ENCODE assay signal across 16 cellular contexts in genomic region chr6:10690651-10691445, GRCh38. TPM values are rescaled to one million over a fixed set of nuclear protein-coding genes. Genes with fewer than 3 reads are reported as not detected.
DNase-seq lines count a peak whose midpoint lies in the region; ATAC-seq and TF ChIP-seq lines count a peak whose summit lies in the region.
"Had no signal": no experiment of that assay in that cellular context is flagged by ENCODE, and none has a peak within 500 bp of the region (broad histone marks: within the 10 kb centered on the region; RNA-seq: fewer than 3 reads in every experiment).

No MANE protein-coding gene starts in this region.

- H3K9me3 ChIP-seq in breast epithelium (no peaks in the 10 kb centered on the region), mammary epithelial cell (replicated peaks; ENCODE audit: insufficient read depth, low read length) (no peaks in the 10 kb centered on the region), esophagus (ENCODE audit: control insufficient read depth in 2 of 2, insufficient read depth in 1 of 2, low read depth in 1 of 2, low read length in 1 of 2) (no peaks in the 10 kb centered on the region), upper lobe of left lung (no peaks in the 10 kb centered on the region)
- H3K9me3 ChIP-seq: body of pancreas, pancreas had no signal

- peak overlapping the region; percentile 55 to 70 for H3K27ac ChIP-seq in breast epithelium
- H3K27ac ChIP-seq in mammary epithelial cell (ENCODE audit: insufficient read depth, low read depth, low read length): no peak overlapping the region
- H3K27ac ChIP-seq in esophagus (ENCODE audit: low read depth in 2 of 2, low read length in 1 of 2): peak overlapping the region; percentile 85 to 87
- H3K27ac ChIP-seq in upper lobe of left lung: peak overlapping the region in 3 of 4 donors; percentile 15 to 46 (median 16)
- H3K27ac ChIP-seq: GM23248 had no signal

- DNase-seq in breast epithelium (ENCODE audit: low spot score in 2 of 2) (no peak), mammary epithelial cell (no peak), NCI-H748 treated with DMSO at 0.1 percent for 48 hours (lab: John Stamatoyannopoulos, UW) (peak; percentile 93), upper lobe of left lung (no peak), Right ventricle myocardium superior (no peak)
- DNase-seq in NK-92 treated with Interleukin-12 subunit alpha and Interleukin-12 subunit beta, amount 100 ng/mL, for 24 hours (lab: John Stamatoyannopoulos, UW): no peak
- DNase-seq: ACHN; activated CD4-positive, alpha-beta T cell treated with anti-CD3 and anti-CD28 coated beads, Interleukin-2, amount 50 U/mL, for 48 hours; body of pancreas; GM23248; MM.1S; pancreas; stimulated activated CD4-positive, alpha-beta T cell treated with anti-CD3 and anti-CD28 coated beads, Interleukin-2, amount 100 ng/mL, for 24 hours; T-helper 17 cell had no signal

- in situ Hi-C loops in mammary epithelial cell (cut with MboI; ENCODE audit: low sequenced_read_pairs in 2 of 2): loop anchor here in 1 of 2 donors (10.0 kb wide), 1 partner anchor 176 kb away; no protein-coding TSS in a partner anchor

- intact Hi-C loops in breast epithelium (cut with DNase I; ENCODE audit: low total_unique reads) (no loop called here), mammary epithelial cell (cut with micrococcal nuclease) (no loop called here), Right ventricle myocardium superior (cut with DNase I) (no loop called here)

- TF ChIP-seq CTCF in breast epithelium (IDR thresholded peaks at IDR 0.05) (no peak), mammary epithelial cell (conservative IDR thresholded peaks at IDR 0.05 in 1 of 2, IDR thresholded peaks at IDR 0.05 in 1 of 2; ENCODE audit: extremely low read depth in 1 of 2, insufficient read depth in 1 of 2, low read depth in 1 of 2, low read length in 2 of 2) (no peak), upper lobe of left lung (IDR thresholded peaks at IDR 0.05) (no peak)

- H4K20me1 ChIP-seq in mammary epithelial cell (ENCODE audit: insufficient read depth, low read length): no peaks in the 10 kb centered on the region

- WGBS in mammary epithelial cell (ENCODE audit: low coverage, missing lambda C conversion rate): 71% methylated on average over 7 of the region's 15 CpGs
- 51 to 58% methylated on average over 15 of the region's 15 CpGs for WGBS in esophagus, 2 donors
- 52 to 55% methylated on average over 15 of the region's 15 CpGs for WGBS in upper lobe of left lung, 2 donors

- H3K9ac ChIP-seq in mammary epithelial cell (ENCODE audit: insufficient read depth, low read length): no peak overlapping the region
- H3K9ac ChIP-seq: GM23248 had no signal

- BruUV-seq in mammary epithelial cell (replicated peaks; lab: Mats Ljungman, UMichigan): no TSS peak

- no peak for TF ChIP-seq POLR2A in breast epithelium (IDR thresholded peaks at IDR 0.05)
- no peak for TF ChIP-seq POLR2A in upper lobe of left lung (IDR thresholded peaks at IDR 0.05)

- CTCF ChIA-PET in mammary epithelial cell (lab: Charles Lee; ENCODE audit: low non-redundant PET): no interaction called here

- no peak for ATAC-seq in upper lobe of left lung (ENCODE audit: low FRiP score in 2 of 2)
- ATAC-seq in HG03565 (IDR thresholded peaks at IDR 0.05; ENCODE audit: unreplicated experiment): no peak
- no peak for ATAC-seq in Right ventricle myocardium superior (ENCODE audit: poor library complexity)
- ATAC-seq: body of pancreas, pancreas, T-helper 17 cell had no signal

- H3K36me3 ChIP-seq in breast epithelium (no peaks in the 10 kb centered on the region), mammary epithelial cell (ENCODE audit: insufficient read depth, low read length) (no peaks in the 10 kb centered on the region), esophagus (ENCODE audit: control insufficient read depth in 2 of 2, insufficient read depth in 2 of 2, low read length in 1 of 2) (no peaks in the 10 kb centered on the region), upper lobe of left lung (no peaks in the 10 kb centered on the region)
- H3K36me3 ChIP-seq: pancreas had no signal

- H3K4me3 ChIP-seq in breast epithelium (no peak overlapping the region), mammary epithelial cell (replicated peaks in 1 of 3; ENCODE audit: insufficient read depth in 1 of 3, low read depth in 2 of 3, low read length in 3 of 3) (no peak overlapping the region), esophagus (ENCODE audit: low read depth in 1 of 2, low read length in 2 of 2) (peak overlapping the region in 1 of 2 donors; percentile 44), upper lobe of left lung (peak overlapping the region in 1 of 4 donors; percentile 7)
- H3K4me3 ChIP-seq: body of pancreas, GM23248, pancreas had no signal

- no peak for TF ChIP-seq EP300 in upper lobe of left lung (IDR thresholded peaks at IDR 0.05)

- H3K79me2 ChIP-seq in mammary epithelial cell (ENCODE audit: insufficient read depth, low read length): peaks cover 30% of the 10 kb centered on the region

- no peak overlapping the region for H2AFZ ChIP-seq in mammary epithelial cell (ENCODE audit: low read depth, low read length)
- H2AFZ ChIP-seq: GM23248 had no signal

- H3K27me3 ChIP-seq in breast epithelium (no peaks in the 10 kb centered on the region), mammary epithelial cell (ENCODE audit: insufficient read depth, low read length) (no peaks in the 10 kb centered on the region), esophagus (ENCODE audit: control insufficient read depth in 1 of 2, insufficient read depth in 2 of 2, low read length in 2 of 2) (no peaks in the 10 kb centered on the region), upper lobe of left lung (no peaks in the 10 kb centered on the region)
- H3K27me3 ChIP-seq: body of pancreas, pancreas had no signal

- H3K4me1 ChIP-seq in breast epithelium: peaks cover 2 to 6% of the 10 kb centered on the region in 2 donors
- peaks cover 10% of the 10 kb centered on the region for H3K4me1 ChIP-seq in mammary epithelial cell (ENCODE audit: insufficient read depth, low read length)
- peaks cover 0 to 4% of the 10 kb centered on the region in 2 donors for H3K4me1 ChIP-seq in esophagus (ENCODE audit: control insufficient read depth in 2 of 2, insufficient read depth in 2 of 2, low read length in 1 of 2)
- H3K4me1 ChIP-seq in upper lobe of left lung: peaks cover 15 to 23% (median 18%) of the 10 kb centered on the region in 4 donors

- dilution Hi-C loops in mammary epithelial cell (cut with HindIII; ENCODE audit: low sequenced_read_pairs): no loop called here

- no peak overlapping the region for H3K4me2 ChIP-seq in mammary epithelial cell (ENCODE audit: insufficient read depth, low read depth, low read length)

RNA-seq across cellular contexts. Expression of gene C6orf52, which starts 3.6 kb away (rescaled TPM):
- total RNA-seq in breast epithelium (1 to 10 TPM in 1 of 3 donors, not detected in 2; 1.3 TPM), mammary epithelial cell (under 1 TPM in 1 of 2 donors, not detected in 1; 0.50 TPM), upper lobe of left lung (1 to 10 TPM in 2 of 6 donors, not detected in 4; 1.6 to 3.2 TPM), Right ventricle myocardium superior (0.78 TPM)
- polyA plus RNA-seq in mammary epithelial cell (0.60 TPM), esophagus (under 1 TPM in 1 of 2 donors, not detected in 1; 0.69 TPM)
- polyA minus RNA-seq in mammary epithelial cell: not detected
- total RNA-seq: body of pancreas, GM23248 had no signal

RNA-seq across cellular contexts. Expression of gene PAK1IP1, which starts 3.9 kb away (rescaled TPM):
- total RNA-seq in breast epithelium (10 to 100 TPM; 10.4 to 16.4 (median 15.7) TPM), mammary epithelial cell (10 to 100 TPM; 14.8 to 24.7 TPM), upper lobe of left lung (10 to 100 TPM in 3 of 6 donors, 1 to 10 TPM in 3; 6.0 to 15.8 (median 10.8) TPM), Right ventricle myocardium superior (10.4 TPM)
- polyA plus RNA-seq in mammary epithelial cell (23.8 TPM), esophagus (10 to 100 TPM in 1 of 2 donors, 1 to 10 TPM in 1; 9.2 to 20.9 TPM)
- polyA minus RNA-seq in mammary epithelial cell: 9.8 TPM

RNA-seq across cellular contexts. Expression of gene TMEM14C, which starts 32.0 kb away (rescaled TPM):
- total RNA-seq in breast epithelium (100 to 1,000 TPM; 124 to 159 (median 134) TPM), mammary epithelial cell (100 to 1,000 TPM in 1 of 2 donors, 10 to 100 TPM in 1; 90.0 to 113 TPM), upper lobe of left lung (100 to 1,000 TPM in 2 of 6 donors, 10 to 100 TPM in 4; 23.0 to 116 (median 95.1) TPM), Right ventricle myocardium superior (124 TPM)
- polyA plus RNA-seq in mammary epithelial cell (168 TPM), esophagus (10 to 100 TPM; 82.7 to 84.9 TPM)
- polyA minus RNA-seq in mammary epithelial cell: 42.8 TPM

RNA-seq across cellular contexts. Expression of gene TMEM14B, which starts 56.8 kb away (rescaled TPM):
- total RNA-seq in breast epithelium (100 to 1,000 TPM in 1 of 3 donors, 10 to 100 TPM in 2; 65.7 to 102 (median 76.4) TPM), mammary epithelial cell (10 to 100 TPM; 39.3 to 63.5 TPM), upper lobe of left lung (10 to 100 TPM; 25.1 to 73.9 (median 56.7) TPM), Right ventricle myocardium superior (120 TPM)
- polyA plus RNA-seq in mammary epithelial cell (67.5 TPM), esophagus (10 to 100 TPM; 47.6 to 50.8 TPM)
- polyA minus RNA-seq in mammary epithelial cell: 51.4 TPM
